22 cellular contexts compared by ENCODE assay signal in the genomic region with DNA sequence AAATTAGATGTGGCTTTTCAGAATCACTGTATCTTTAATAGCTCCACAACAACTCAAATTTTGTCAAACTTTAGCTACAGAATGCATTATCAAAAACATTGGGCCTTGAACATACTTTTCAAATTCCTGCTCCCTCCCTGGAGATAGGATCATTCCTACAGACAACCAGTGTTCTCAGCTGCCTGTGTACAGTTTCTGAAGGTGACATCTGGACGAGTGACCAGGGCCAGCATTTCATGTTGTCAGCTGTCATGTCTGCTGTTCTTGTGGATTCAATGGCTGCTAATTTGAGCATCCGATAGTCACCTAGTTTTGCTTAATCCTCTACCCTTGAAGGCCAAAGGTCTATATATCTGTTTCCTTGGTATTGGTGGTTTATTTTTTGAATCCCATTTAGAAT.
"Had no signal": no experiment of that assay in that cellular context is flagged by ENCODE, and none has a peak within 500 bp of the region (broad histone marks: within the 10 kb centered on the region; RNA-seq: fewer than 3 reads in every experiment).

No MANE protein-coding gene starts in this region.

- H3K4me3 Mint-ChIP-seq: activated naive CD8-positive, alpha-beta T cell treated with anti-CD3 and anti-CD28 coated beads for 36 hours; activated T-cell treated with anti-CD3 and anti-CD28 coated beads, Interleukin-2, amount 50 U/mL, for 4 hours; endodermal cell; neural progenitor cell; T-helper 1 cell treated with Interleukin-12 subunit alpha and Interleukin-12 subunit beta and Interleukin-4 antibody, amounts not matched to agents 30 μg/mL and 1 μg/mL, for 36 hours had no signal

- H3K27ac Mint-ChIP-seq: activated naive CD8-positive, alpha-beta T cell treated with anti-CD3 and anti-CD28 coated beads for 36 hours; activated T-helper 2 cell treated with anti-CD3 and anti-CD28 coated beads, Interferon-gamma antibody, Interleukin-2, Interleukin-4, amounts not matched to agents 10 μg/mL and 5 μg/mL and 100 μg/mL, durations not matched to agents 14 hours and 24 hours and 36 hours; endodermal cell; T-helper 1 cell treated with Interleukin-12 subunit alpha and Interleukin-12 subunit beta and Interleukin-4 antibody, amounts not matched to agents 30 μg/mL and 1 μg/mL, for 36 hours had no signal

- DNase-seq: activated CD4-positive, alpha-beta T cell treated with anti-CD3 and anti-CD28 coated beads for 4 hours; activated CD4-positive, alpha-beta T cell treated with anti-CD3 and anti-CD28 coated beads, Interleukin-2, amount 50 U/mL, for 48 hours; activated CD4-positive, CD25-positive, alpha-beta regulatory T cell; activated CD8-positive, alpha-beta memory T cell treated with anti-CD3 and anti-CD28 coated beads, Interleukin-2, amount 50 U/mL, for 48 hours; activated naive CD4-positive, alpha-beta T cell; activated naive CD8-positive, alpha-beta T cell treated with anti-CD3 and anti-CD28 coated beads for 36 hours; activated T-cell treated with anti-CD3 and anti-CD28 coated beads, Interleukin-2, amount 50 U/mL, for 4 hours; cerebellar nuclear complex; cortex of kidney; endodermal cell; esophagus squamous epithelium; kidney glomerular epithelial cell; midbrain; posterior cingulate gyrus; stimulated activated CD4-positive, alpha-beta T cell treated with anti-CD3 and anti-CD28 coated beads, Interleukin-12 subunit alpha, Interleukin-12 subunit beta, amount 100 ng/mL, for 4 hours; stimulated activated CD4-positive, alpha-beta T cell treated with anti-CD3 and anti-CD28 coated beads, Interleukin-4, amount 100 ng/mL, for 4 hours; stimulated activated naive CD8-positive, alpha-beta T cell treated with anti-CD3 and anti-CD28 coated beads, Interleukin-15, Interleukin-2, amounts not matched to agents 100 U/mL and 50 U/mL, for 24 hours; T1000; upper lobe of right lung had no signal

- H3K9me3 Mint-ChIP-seq: activated naive CD8-positive, alpha-beta T cell treated with anti-CD3 and anti-CD28 coated beads for 36 hours; activated T-cell treated with anti-CD3 and anti-CD28 coated beads, Interleukin-2, amount 50 U/mL, for 4 hours; activated T-helper 2 cell treated with anti-CD3 and anti-CD28 coated beads, Interferon-gamma antibody, Interleukin-2, Interleukin-4, amounts not matched to agents 10 μg/mL and 5 μg/mL and 100 μg/mL, durations not matched to agents 14 hours and 24 hours and 36 hours; endodermal cell; neural progenitor cell; T-helper 1 cell treated with Interleukin-12 subunit alpha and Interleukin-12 subunit beta and Interleukin-4 antibody, amounts not matched to agents 30 μg/mL and 1 μg/mL, for 36 hours had no signal

- H3K36me3 Mint-ChIP-seq: activated naive CD8-positive, alpha-beta T cell treated with anti-CD3 and anti-CD28 coated beads for 36 hours had no signal

- ATAC-seq: activated T-cell treated with anti-CD3 and anti-CD28 coated beads, Interleukin-2, amount 50 U/mL, for 4 hours; stimulated activated naive CD8-positive, alpha-beta T cell treated with anti-CD3 and anti-CD28 coated beads, Interleukin-15, Interleukin-2, amounts not matched to agents 100 U/mL and 50 U/mL, for 24 hours; upper lobe of right lung had no signal
